ENCODE assay signal across 10 cellular contexts in genomic region chr4:60805500-60806313, GRCh38.
DNase-seq lines count a peak whose midpoint lies in the region; ATAC-seq and TF ChIP-seq lines count a peak whose summit lies in the region.
"Had no signal": no experiment of that assay in that cellular context is flagged by ENCODE, and none has a peak within 500 bp of the region (broad histone marks: within the 10 kb centered on the region; RNA-seq: fewer than 3 reads in every experiment).

No MANE protein-coding gene starts in this region.

- POLR2A ChIA-PET in WTC11 (lab: Charles Lee) = interaction anchor here (0.6 kb wide), 1 partner anchor 414 kb away, joined by 3 read pairs; no protein-coding TSS in a partner anchor

- ATAC-seq in WTC11 (peak; percentile 83), left lobe of liver (peak; percentile 68), GM21619 (IDR thresholded peaks at IDR 0.05; ENCODE audit: unreplicated experiment) (no peak)

- in situ Hi-C loops in GM13976 (cut with MboI; ENCODE audit: low sequenced_read_pairs, unreplicated experiment) = no loop called here

- no peak overlapping the region for H3K4me3 Mint-ChIP-seq in WTC11
- H3K4me3 Mint-ChIP-seq: naive B cell; T-helper 1 cell treated with Interleukin-12 subunit alpha and Interleukin-12 subunit beta and Interleukin-4 antibody, amounts not matched to agents 30 μg/mL and 1 μg/mL, for 36 hours had no signal

- intact Hi-C loops in sigmoid colon (cut with DNase I) = no loop called here

- H3K9me3 ChIP-seq in sigmoid colon = peaks cover 0 to 3% (median 0%) of the 10 kb centered on the region in 4 donors

- TF ChIP-seq EP300 in sigmoid colon (IDR thresholded peaks at IDR 0.05) = no peak

- no peak for TF ChIP-seq POLR2A in sigmoid colon (IDR thresholded peaks at IDR 0.05)

- no peaks in the 10 kb centered on the region for H3K36me3 ChIP-seq in sigmoid colon

- no peaks in the 10 kb centered on the region for H3K27me3 Mint-ChIP-seq in WTC11 (ENCODE audit: low read depth)
- H3K27me3 Mint-ChIP-seq: naive B cell had no signal

- H3K4me3 ChIP-seq in sigmoid colon = no peak overlapping the region

- no peaks in the 10 kb centered on the region for H3K9me3 Mint-ChIP-seq in WTC11
- H3K9me3 Mint-ChIP-seq: T-helper 1 cell treated with Interleukin-12 subunit alpha and Interleukin-12 subunit beta and Interleukin-4 antibody, amounts not matched to agents 30 μg/mL and 1 μg/mL, for 36 hours had no signal

- H3K27me3 ChIP-seq in sigmoid colon = no peaks in the 10 kb centered on the region

- WGBS in sigmoid colon, 2 donors = 35 to 48% methylated on average over 6 of the region's 6 CpGs

- peak; percentile 33 for TF ChIP-seq CTCF in GM13976 (IDR thresholded peaks at IDR 0.05; ENCODE audit: borderline replicate concordance, control extremely low read depth, extremely low read depth, insufficient read depth, missing control alignments)
- 0 out of 2 replicates have a peak, but pooled peaks have one; percentile 30 for TF ChIP-seq CTCF in WTC11 (IDR thresholded peaks at IDR 0.05)
- TF ChIP-seq CTCF in sigmoid colon (IDR thresholded peaks at IDR 0.05) = peak in 1 of 4 experiments; percentile 26

- CTCF ChIA-PET in WTC11 (lab: Charles Lee) = interaction anchor here (0.6 to 1.7 kb wide), 10 partner anchors 10 to 936 kb away, joined by 3 to 10 read pairs (median 4); no protein-coding TSS in a partner anchor

- H3K27ac Mint-ChIP-seq in WTC11 = no peak overlapping the region
- H3K27ac Mint-ChIP-seq: naive B cell; T-helper 1 cell treated with Interleukin-12 subunit alpha and Interleukin-12 subunit beta and Interleukin-4 antibody, amounts not matched to agents 30 μg/mL and 1 μg/mL, for 36 hours had no signal

- H3K36me3 Mint-ChIP-seq in WTC11 = no peaks in the 10 kb centered on the region
- H3K36me3 Mint-ChIP-seq: naive B cell had no signal

- DNase-seq in GM13976 (ENCODE audit: low spot score) = peak; percentile 3
- peak; percentile 27 for DNase-seq in LoVo (ENCODE audit: low spot score)
- no peak for DNase-seq in WTC11 (ENCODE audit: low spot score)
- DNase-seq in left lobe of liver (ENCODE audit: low spot score) = no peak
- DNase-seq in DMS79 (lab: John Stamatoyannopoulos, UW) = no peak
- no peak for DNase-seq in sigmoid colon
- DNase-seq in UCSD-AML1 (lab: John Stamatoyannopoulos, UW; ENCODE audit: unreplicated experiment) = no peak
- DNase-seq: naive B cell had no signal

- no peak overlapping the region for H3K27ac ChIP-seq in sigmoid colon

- H3K4me1 Mint-ChIP-seq in WTC11 = no peaks in the 10 kb centered on the region
- H3K4me1 Mint-ChIP-seq: naive B cell had no signal

- H3K4me1 ChIP-seq in sigmoid colon = no peaks in the 10 kb centered on the region

TF ChIP-seq in WTC11, 78 proteins besides CTCF, POLR2A, EP300 and RAD21:
- no peak for TF ChIP-seq JUN (CRISPR knock-in tag; IDR thresholded peaks at IDR 0.05)
- TF ChIP-seq NFATC4 (CRISPR knock-in tag; IDR thresholded peaks at IDR 0.05) = no peak
- no peak for TF ChIP-seq ARID4B (CRISPR knock-in tag; IDR thresholded peaks at IDR 0.05; ENCODE audit: borderline replicate concordance)
- TF ChIP-seq AFF4 (CRISPR knock-in tag; IDR thresholded peaks at IDR 0.05; ENCODE audit: borderline replicate concordance) = no peak

Comparison
In these comparisons a context has a peak if more than half of its experiments do, and no peak if none do; other contexts are left out.
1. DNase-seq: peak in GM13976 (single experiment) and LoVo (single experiment); none in WTC11 (single experiment), left lobe of liver (single experiment), DMS79 (single experiment), sigmoid colon (single experiment) and UCSD-AML1 (single experiment).